In the genomic region with DNA sequence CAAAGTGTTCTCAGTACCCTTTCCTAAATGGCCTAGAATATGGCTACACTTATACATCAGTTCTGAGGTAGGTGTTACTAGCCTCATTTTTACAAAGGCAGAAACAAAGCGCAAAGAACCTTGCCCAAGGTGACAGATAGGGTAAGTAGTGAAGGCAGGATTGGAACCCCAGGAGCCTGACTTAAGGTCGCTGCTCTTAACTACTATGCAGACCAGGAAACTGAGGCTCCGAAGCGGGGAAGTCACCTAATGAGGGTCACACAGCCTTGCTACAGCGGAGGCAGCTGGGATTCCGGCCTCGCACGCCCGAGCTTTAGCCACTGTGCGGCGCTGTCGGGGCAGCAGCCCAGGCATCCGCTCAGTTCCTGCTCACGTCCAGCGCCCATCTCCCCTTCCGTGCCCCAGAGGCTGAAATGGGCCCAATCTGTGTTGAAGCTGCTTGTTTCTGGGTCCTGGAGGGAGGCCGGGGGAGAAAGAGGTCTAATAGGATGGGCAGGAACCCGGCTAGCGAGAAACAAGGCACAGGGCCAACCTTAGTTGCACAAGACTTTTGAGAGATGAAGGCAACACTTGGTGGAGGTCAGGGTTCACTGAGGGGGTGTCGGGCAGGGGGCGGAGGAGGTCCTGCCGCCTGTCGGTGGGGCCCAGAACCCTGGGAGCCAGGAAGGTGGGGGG, we compare ENCODE assay signal across 1 cellular context.
TF ChIP-seq lines count a peak whose summit lies in the region.

No MANE protein-coding gene starts in this region.

TF ChIP-seq in A549, 52 proteins besides CTCF, POLR2A, EP300 and RAD21 (continued from another document):
- no peak for TF ChIP-seq ELK1 (IDR thresholded peaks at IDR 0.05; ENCODE audit: low read depth, low read length)
- no peak for TF ChIP-seq ZSCAN20 (CRISPR knock-in tag; IDR thresholded peaks at IDR 0.05)
- TF ChIP-seq CHD4 (IDR thresholded peaks at IDR 0.05; ENCODE audit: borderline replicate concordance): no peak
- TF ChIP-seq CEBPB (IDR thresholded peaks at IDR 0.05): peak in 1 of 2 experiments; percentile 62; a peak in 1 of 4 replicates
- no peak for TF ChIP-seq MYC (IDR thresholded peaks at IDR 0.05; ENCODE audit: borderline replicate concordance, low read length)
- no peak for TF ChIP-seq KDM5A (IDR thresholded peaks at IDR 0.05)
- TF ChIP-seq MAX (IDR thresholded peaks at IDR 0.05): 0 out of 2 replicates have a peak, but pooled peaks have one; percentile 37
- TF ChIP-seq HOXA7 (CRISPR knock-in tag; IDR thresholded peaks at IDR 0.05): no peak
- peak; percentile 74 for TF ChIP-seq SMC3 (IDR thresholded peaks at IDR 0.05)
- TF ChIP-seq BHLHE40 (IDR thresholded peaks at IDR 0.05; ENCODE audit: low read depth, low read length): no peak
- no peak for TF ChIP-seq EHF (CRISPR knock-in tag; IDR thresholded peaks at IDR 0.05)
- no peak for TF ChIP-seq FOSL2 (IDR thresholded peaks at IDR 0.05)
- TF ChIP-seq FOSL2 (CRISPR knock-in tag; IDR thresholded peaks at IDR 0.05): no peak
- no peak for TF ChIP-seq NFE2L2 (conservative IDR thresholded peaks at IDR 0.05; ENCODE audit: low read length)
- no peak for TF ChIP-seq FOXS1 (CRISPR knock-in tag; IDR thresholded peaks at IDR 0.05)
